ENCODE assay signal across 1 cellular context in the genomic region with DNA sequence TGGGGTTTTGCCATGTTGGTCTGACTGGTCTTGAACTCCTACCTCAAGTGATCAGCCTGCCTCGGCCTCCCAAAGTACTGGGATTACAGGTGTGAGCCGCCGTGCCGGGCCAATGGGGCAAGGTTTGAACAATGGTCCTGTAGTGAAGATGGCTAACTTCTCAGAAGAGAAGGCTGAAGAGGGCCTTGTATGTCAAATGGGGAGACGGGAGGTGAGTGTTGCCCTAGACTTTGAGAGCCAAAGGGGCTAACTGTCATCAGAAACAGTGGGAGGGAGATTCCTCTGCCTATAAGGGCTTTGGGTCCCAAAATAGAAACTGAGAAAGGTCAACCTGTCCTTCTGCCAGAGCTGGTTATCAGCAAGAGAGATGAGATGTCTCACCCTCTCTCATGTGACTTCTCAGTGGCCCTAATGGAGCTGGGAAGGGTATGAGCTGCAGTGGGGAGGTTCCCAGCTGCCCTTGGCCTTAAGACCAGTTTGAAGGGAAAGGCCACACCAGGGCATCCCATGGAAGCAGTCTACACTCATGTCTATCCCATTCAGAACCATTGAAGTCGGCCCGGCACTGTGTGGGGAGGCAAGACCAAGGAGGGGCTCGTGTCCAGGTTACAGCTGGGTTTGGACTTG.
TF ChIP-seq lines count a peak whose summit lies in the region.

No MANE protein-coding gene starts in this region.

TF ChIP-seq in K562, 482 proteins besides CTCF, POLR2A, EP300 and RAD21 (continued from another document and continues in another):
- TF ChIP-seq, protein P1, sequence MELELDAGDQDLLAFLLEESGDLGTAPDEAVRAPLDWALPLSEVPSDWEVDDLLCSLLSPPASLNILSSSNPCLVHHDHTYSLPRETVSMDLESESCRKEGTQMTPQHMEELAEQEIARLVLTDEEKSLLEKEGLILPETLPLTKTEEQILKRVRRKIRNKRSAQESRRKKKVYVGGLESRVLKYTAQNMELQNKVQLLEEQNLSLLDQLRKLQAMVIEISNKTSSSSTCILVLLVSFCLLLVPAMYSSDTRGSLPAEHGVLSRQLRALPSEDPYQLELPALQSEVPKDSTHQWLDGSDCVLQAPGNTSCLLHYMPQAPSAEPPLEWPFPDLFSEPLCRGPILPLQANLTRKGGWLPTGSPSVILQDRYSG (tag; conservative IDR thresholded peaks at IDR 0.05; ENCODE audit: low read depth), result peak; percentile 21
- TF ChIP-seq TCF7 (IDR thresholded peaks at IDR 0.05; ENCODE audit: borderline replicate concordance) (no peak), E2F3 (CRISPR knock-in tag; IDR thresholded peaks at IDR 0.05) (peak; percentile 29; the same call in 1 of the 2 replicates), TEAD1 (CRISPR knock-in tag; IDR thresholded peaks at IDR 0.05) (no peak), TAF7 (tag; IDR thresholded peaks at IDR 0.05) (peak; percentile 3; the same call in 1 of the 2 replicates), ZNF695 (CRISPR knock-in tag; IDR thresholded peaks at IDR 0.05) (no peak), TCF7L2 (IDR thresholded peaks at IDR 0.05; ENCODE audit: low read depth, low read length) (no peak), RBM17 (IDR thresholded peaks at IDR 0.05; ENCODE audit: borderline replicate concordance, low read depth, low read length) (no peak), MEF2D (tag; conservative IDR thresholded peaks at IDR 0.05; ENCODE audit: low read depth) (peak; percentile 93), BDP1 (IDR thresholded peaks at IDR 0.05; ENCODE audit: insufficient read depth, insufficient read length) (no peak), ZNF584 (CRISPR knock-in tag; IDR thresholded peaks at IDR 0.05; ENCODE audit: low read depth) (peak; percentile 76), ZNF3 (CRISPR knock-in tag; IDR thresholded peaks at IDR 0.05) (no peak), TBP (optimal IDR thresholded peaks at IDR 0.05; ENCODE audit: low read depth, low read length) (peak; percentile 22), MAFF (IDR thresholded peaks at IDR 0.05; ENCODE audit: low read length) (no peak), ZNF507 (tag; conservative IDR thresholded peaks at IDR 0.05) (no peak), HSF4 (CRISPR knock-in tag; IDR thresholded peaks at IDR 0.05; ENCODE audit: borderline replicate concordance) (peak; percentile 51; the same call in 1 of the 2 replicates), NR4A1 (CRISPR knock-in tag; IDR thresholded peaks at IDR 0.05) (no peak), NR4A1 (tag; IDR thresholded peaks at IDR 0.05) (peak; percentile 74; the same call in 1 of the 2 replicates), RBFOX2 (IDR thresholded peaks at IDR 0.05; ENCODE audit: low read depth, low read length) (no peak), ZNF57 (CRISPR knock-in tag; IDR thresholded peaks at IDR 0.05) (no peak), GTF2E2 (tag; IDR thresholded peaks at IDR 0.05) (0 out of 2 replicates have a peak, but pooled peaks have one; percentile 64), ZNF431 (CRISPR knock-in tag; IDR thresholded peaks at IDR 0.05) (no peak), MYNN (IDR thresholded peaks at IDR 0.05) (0 out of 2 replicates have a peak, but pooled peaks have one; percentile 32), MYNN (CRISPR knock-in tag; IDR thresholded peaks at IDR 0.05) (no peak), CXXC5 (CRISPR knock-in tag; IDR thresholded peaks at IDR 0.05) (peak; percentile 22; the same call in 1 of the 2 replicates), NR2F6 (CRISPR knock-in tag; IDR thresholded peaks at IDR 0.05) (peak; percentile 72; the same call in 1 of the 2 replicates), NFRKB (IDR thresholded peaks at IDR 0.05; ENCODE audit: low read depth) (no peak; the same call in 1 of the 2 replicates), NR2C1 (IDR thresholded peaks at IDR 0.05) (no peak; the same call in 1 of the 2 replicates), NR2C1 (tag; IDR thresholded peaks at IDR 0.05) (peak; percentile 58; the same call in 1 of the 2 replicates), JUND (IDR thresholded peaks at IDR 0.05; ENCODE audit: borderline replicate concordance, low read depth, low read length) (peak; percentile 66; the same call in 1 of the 2 replicates), JUND (tag; IDR thresholded peaks at IDR 0.05; ENCODE audit: borderline replicate concordance, low read depth, low read length) (peak; percentile 60; the same call in 1 of the 3 replicates), ZNF717 (CRISPR knock-in tag; IDR thresholded peaks at IDR 0.05) (no peak), MECOM (CRISPR knock-in tag; IDR thresholded peaks at IDR 0.05) (peak; percentile 57; the same call in 1 of the 2 replicates), RCOR1 (IDR thresholded peaks at IDR 0.05; ENCODE audit: borderline replicate concordance in 1 of 2, low read depth in 2 of 2, low read length in 2 of 2) (peak in 1 of 2 experiments; percentile 37; a peak in 1 of 4 replicates), KAT8 (IDR thresholded peaks at IDR 0.05; ENCODE audit: low read depth) (no peak), RB1 (IDR thresholded peaks at IDR 0.05; ENCODE audit: low read depth) (no peak), ZNF263 (CRISPR knock-in tag; IDR thresholded peaks at IDR 0.05; ENCODE audit: borderline replicate concordance) (no peak), PHB (CRISPR knock-in tag; IDR thresholded peaks at IDR 0.05) (no peak), ZNF76 (CRISPR knock-in tag; IDR thresholded peaks at IDR 0.05; ENCODE audit: borderline replicate concordance) (no peak; the same call in 1 of the 2 replicates), ILF3 (IDR thresholded peaks at IDR 0.05; ENCODE audit: borderline replicate concordance) (no peak)
- TF ChIP-seq, protein P2, sequence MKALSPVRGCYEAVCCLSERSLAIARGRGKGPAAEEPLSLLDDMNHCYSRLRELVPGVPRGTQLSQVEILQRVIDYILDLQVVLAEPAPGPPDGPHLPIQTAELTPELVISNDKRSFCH (CRISPR knock-in tag; IDR thresholded peaks at IDR 0.05), result no peak
- TF ChIP-seq, protein P2 (tag; IDR thresholded peaks at IDR 0.05), result peak; percentile 98
- TF ChIP-seq, protein P3, sequence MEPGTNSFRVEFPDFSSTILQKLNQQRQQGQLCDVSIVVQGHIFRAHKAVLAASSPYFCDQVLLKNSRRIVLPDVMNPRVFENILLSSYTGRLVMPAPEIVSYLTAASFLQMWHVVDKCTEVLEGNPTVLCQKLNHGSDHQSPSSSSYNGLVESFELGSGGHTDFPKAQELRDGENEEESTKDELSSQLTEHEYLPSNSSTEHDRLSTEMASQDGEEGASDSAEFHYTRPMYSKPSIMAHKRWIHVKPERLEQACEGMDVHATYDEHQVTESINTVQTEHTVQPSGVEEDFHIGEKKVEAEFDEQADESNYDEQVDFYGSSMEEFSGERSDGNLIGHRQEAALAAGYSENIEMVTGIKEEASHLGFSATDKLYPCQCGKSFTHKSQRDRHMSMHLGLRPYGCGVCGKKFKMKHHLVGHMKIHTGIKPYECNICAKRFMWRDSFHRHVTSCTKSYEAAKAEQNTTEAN (CRISPR knock-in tag; IDR thresholded peaks at IDR 0.05), result no peak
- TF ChIP-seq, protein P4, sequence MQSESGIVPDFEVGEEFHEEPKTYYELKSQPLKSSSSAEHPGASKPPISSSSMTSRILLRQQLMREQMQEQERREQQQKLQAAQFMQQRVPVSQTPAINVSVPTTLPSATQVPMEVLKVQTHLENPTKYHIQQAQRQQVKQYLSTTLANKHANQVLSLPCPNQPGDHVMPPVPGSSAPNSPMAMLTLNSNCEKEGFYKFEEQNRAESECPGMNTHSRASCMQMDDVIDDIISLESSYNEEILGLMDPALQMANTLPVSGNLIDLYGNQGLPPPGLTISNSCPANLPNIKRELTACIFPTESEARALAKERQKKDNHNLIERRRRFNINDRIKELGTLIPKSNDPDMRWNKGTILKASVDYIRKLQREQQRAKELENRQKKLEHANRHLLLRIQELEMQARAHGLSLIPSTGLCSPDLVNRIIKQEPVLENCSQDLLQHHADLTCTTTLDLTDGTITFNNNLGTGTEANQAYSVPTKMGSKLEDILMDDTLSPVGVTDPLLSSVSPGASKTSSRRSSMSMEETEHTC (IDR thresholded peaks at IDR 0.05), result peak; percentile 63; the same call in 1 of the 2 replicates
- TF ChIP-seq, protein P5, sequence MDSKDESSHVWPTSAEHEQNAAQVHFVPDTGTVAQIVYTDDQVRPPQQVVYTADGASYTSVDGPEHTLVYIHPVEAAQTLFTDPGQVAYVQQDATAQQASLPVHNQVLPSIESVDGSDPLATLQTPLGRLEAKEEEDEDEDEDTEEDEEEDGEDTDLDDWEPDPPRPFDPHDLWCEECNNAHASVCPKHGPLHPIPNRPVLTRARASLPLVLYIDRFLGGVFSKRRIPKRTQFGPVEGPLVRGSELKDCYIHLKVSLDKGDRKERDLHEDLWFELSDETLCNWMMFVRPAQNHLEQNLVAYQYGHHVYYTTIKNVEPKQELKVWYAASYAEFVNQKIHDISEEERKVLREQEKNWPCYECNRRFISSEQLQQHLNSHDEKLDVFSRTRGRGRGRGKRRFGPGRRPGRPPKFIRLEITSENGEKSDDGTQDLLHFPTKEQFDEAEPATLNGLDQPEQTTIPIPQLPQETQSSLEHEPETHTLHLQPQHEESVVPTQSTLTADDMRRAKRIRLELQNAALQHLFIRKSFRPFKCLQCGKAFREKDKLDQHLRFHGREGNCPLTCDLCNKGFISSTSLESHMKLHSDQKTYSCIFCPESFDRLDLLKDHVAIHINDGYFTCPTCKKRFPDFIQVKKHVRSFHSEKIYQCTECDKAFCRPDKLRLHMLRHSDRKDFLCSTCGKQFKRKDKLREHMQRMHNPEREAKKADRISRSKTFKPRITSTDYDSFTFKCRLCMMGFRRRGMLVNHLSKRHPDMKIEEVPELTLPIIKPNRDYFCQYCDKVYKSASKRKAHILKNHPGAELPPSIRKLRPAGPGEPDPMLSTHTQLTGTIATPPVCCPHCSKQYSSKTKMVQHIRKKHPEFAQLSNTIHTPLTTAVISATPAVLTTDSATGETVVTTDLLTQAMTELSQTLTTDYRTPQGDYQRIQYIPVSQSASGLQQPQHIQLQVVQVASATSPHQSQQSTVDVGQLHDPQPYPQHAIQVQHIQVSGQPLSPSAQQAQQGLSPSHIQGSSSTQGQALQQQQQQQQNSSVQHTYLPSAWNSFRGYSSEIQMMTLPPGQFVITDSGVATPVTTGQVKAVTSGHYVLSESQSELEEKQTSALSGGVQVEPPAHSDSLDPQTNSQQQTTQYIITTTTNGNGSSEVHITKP (IDR thresholded peaks at IDR 0.05; ENCODE audit: partially characterized antibody), result peak; percentile 21
- TF ChIP-seq, protein P6, sequence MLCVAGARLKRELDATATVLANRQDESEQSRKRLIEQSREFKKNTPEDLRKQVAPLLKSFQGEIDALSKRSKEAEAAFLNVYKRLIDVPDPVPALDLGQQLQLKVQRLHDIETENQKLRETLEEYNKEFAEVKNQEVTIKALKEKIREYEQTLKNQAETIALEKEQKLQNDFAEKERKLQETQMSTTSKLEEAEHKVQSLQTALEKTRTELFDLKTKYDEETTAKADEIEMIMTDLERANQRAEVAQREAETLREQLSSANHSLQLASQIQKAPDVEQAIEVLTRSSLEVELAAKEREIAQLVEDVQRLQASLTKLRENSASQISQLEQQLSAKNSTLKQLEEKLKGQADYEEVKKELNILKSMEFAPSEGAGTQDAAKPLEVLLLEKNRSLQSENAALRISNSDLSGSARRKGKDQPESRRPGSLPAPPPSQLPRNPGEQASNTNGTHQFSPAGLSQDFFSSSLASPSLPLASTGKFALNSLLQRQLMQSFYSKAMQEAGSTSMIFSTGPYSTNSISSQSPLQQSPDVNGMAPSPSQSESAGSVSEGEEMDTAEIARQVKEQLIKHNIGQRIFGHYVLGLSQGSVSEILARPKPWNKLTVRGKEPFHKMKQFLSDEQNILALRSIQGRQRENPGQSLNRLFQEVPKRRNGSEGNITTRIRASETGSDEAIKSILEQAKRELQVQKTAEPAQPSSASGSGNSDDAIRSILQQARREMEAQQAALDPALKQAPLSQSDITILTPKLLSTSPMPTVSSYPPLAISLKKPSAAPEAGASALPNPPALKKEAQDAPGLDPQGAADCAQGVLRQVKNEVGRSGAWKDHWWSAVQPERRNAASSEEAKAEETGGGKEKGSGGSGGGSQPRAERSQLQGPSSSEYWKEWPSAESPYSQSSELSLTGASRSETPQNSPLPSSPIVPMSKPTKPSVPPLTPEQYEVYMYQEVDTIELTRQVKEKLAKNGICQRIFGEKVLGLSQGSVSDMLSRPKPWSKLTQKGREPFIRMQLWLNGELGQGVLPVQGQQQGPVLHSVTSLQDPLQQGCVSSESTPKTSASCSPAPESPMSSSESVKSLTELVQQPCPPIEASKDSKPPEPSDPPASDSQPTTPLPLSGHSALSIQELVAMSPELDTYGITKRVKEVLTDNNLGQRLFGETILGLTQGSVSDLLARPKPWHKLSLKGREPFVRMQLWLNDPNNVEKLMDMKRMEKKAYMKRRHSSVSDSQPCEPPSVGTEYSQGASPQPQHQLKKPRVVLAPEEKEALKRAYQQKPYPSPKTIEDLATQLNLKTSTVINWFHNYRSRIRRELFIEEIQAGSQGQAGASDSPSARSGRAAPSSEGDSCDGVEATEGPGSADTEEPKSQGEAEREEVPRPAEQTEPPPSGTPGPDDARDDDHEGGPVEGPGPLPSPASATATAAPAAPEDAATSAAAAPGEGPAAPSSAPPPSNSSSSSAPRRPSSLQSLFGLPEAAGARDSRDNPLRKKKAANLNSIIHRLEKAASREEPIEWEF (CRISPR knock-in tag; IDR thresholded peaks at IDR 0.05), result no peak
- TF ChIP-seq, protein P7, sequence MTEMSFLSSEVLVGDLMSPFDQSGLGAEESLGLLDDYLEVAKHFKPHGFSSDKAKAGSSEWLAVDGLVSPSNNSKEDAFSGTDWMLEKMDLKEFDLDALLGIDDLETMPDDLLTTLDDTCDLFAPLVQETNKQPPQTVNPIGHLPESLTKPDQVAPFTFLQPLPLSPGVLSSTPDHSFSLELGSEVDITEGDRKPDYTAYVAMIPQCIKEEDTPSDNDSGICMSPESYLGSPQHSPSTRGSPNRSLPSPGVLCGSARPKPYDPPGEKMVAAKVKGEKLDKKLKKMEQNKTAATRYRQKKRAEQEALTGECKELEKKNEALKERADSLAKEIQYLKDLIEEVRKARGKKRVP (CRISPR knock-in tag; IDR thresholded peaks at IDR 0.05), result no peak
